In genomic region chr1:40034869-40035268, GRCh38 we compare ENCODE assay signal across 16 cellular contexts. TPM values are rescaled to one million over a fixed set of nuclear protein-coding genes. Genes with fewer than 3 reads are reported as not detected.
DNase-seq lines count a peak whose midpoint lies in the region; ATAC-seq, FAIRE-seq and TF ChIP-seq lines count a peak whose summit lies in the region.
"Had no signal": no experiment of that assay in that cellular context is flagged by ENCODE, and none has a peak within 500 bp of the region (broad histone marks: within the 10 kb centered on the region; RNA-seq: fewer than 3 reads in every experiment).

No MANE protein-coding gene starts in this region.

- no peaks in the 10 kb centered on the region for H3K9me3 Mint-ChIP-seq in T-helper 1 cell treated with Interleukin-12 subunit alpha and Interleukin-12 subunit beta and Interleukin-4 antibody, amounts not matched to agents 30 μg/mL and 1 μg/mL, for 36 hours
- H3K9me3 Mint-ChIP-seq in activated T-cell treated with anti-CD3 and anti-CD28 coated beads, Interleukin-2, amount 50 U/mL, for 72 hours: no peaks in the 10 kb centered on the region

- no peak for DNase-seq in T-helper 1 cell
- DNase-seq in GM19239 (ENCODE audit: insufficient read length, low spot score): no peak
- no peak for DNase-seq in activated T-cell treated with anti-CD3 and anti-CD28 coated beads, Interleukin-2, amount 50 U/mL, for 72 hours
- no peak for DNase-seq in stimulated activated CD4-positive, alpha-beta T cell treated with anti-CD3 and anti-CD28 coated beads, Interleukin-4, amount 100 ng/mL, for 4 hours
- no peak for DNase-seq in NCI-H774 (lab: John Stamatoyannopoulos, UW)
- DNase-seq: ACHN, DMS79 treated with DMSO at 0.1 percent for 48 hours, erythroblast, Karpas-422, mesendoderm, NCI-H2227 treated with DMSO at 0.1 percent for 48 hours, RPMI8226 had no signal

- H3K36me3 ChIP-seq in parathyroid adenoma (ENCODE audit: control insufficient read depth, insufficient read depth, low read length): no peaks in the 10 kb centered on the region

- H3K79me2 ChIP-seq in parathyroid adenoma: no peaks in the 10 kb centered on the region

- H3K4me3 Mint-ChIP-seq in T-helper 1 cell treated with Interleukin-12 subunit alpha and Interleukin-12 subunit beta and Interleukin-4 antibody, amounts not matched to agents 30 μg/mL and 1 μg/mL, for 36 hours: no peak overlapping the region
- peak overlapping the region; percentile 35 to 58 for H3K4me3 Mint-ChIP-seq in activated T-cell treated with anti-CD3 and anti-CD28 coated beads, Interleukin-2, amount 50 U/mL, for 72 hours

- H3K27ac ChIP-seq in parathyroid adenoma: no peak overlapping the region

- H3K9ac ChIP-seq in parathyroid adenoma: no peak overlapping the region

- peaks cover 4% of the 10 kb centered on the region for H3K36me3 Mint-ChIP-seq in T-helper 1 cell treated with Interleukin-12 subunit alpha and Interleukin-12 subunit beta and Interleukin-4 antibody, amounts not matched to agents 30 μg/mL and 1 μg/mL, for 36 hours (ENCODE audit: low read depth)
- H3K36me3 Mint-ChIP-seq in activated T-cell treated with anti-CD3 and anti-CD28 coated beads, Interleukin-2, amount 50 U/mL, for 72 hours (ENCODE audit: insufficient read depth in 2 of 2): peaks cover 0 to 6% of the 10 kb centered on the region in 2 donors

- H3K4me1 ChIP-seq in parathyroid adenoma: peaks cover 15% of the 10 kb centered on the region

- peaks cover 40% of the 10 kb centered on the region for H3K4me1 Mint-ChIP-seq in T-helper 1 cell treated with Interleukin-12 subunit alpha and Interleukin-12 subunit beta and Interleukin-4 antibody, amounts not matched to agents 30 μg/mL and 1 μg/mL, for 36 hours (ENCODE audit: low read depth)
- H3K4me1 Mint-ChIP-seq in activated T-cell treated with anti-CD3 and anti-CD28 coated beads, Interleukin-2, amount 50 U/mL, for 72 hours (ENCODE audit: low read depth): peaks cover 49% of the 10 kb centered on the region

- no peaks in the 10 kb centered on the region for H3K9me3 ChIP-seq in parathyroid adenoma (ENCODE audit: control insufficient read depth, low read length)

- H3K27me3 Mint-ChIP-seq in T-helper 1 cell treated with Interleukin-12 subunit alpha and Interleukin-12 subunit beta and Interleukin-4 antibody, amounts not matched to agents 30 μg/mL and 1 μg/mL, for 36 hours (ENCODE audit: low read depth): peaks cover 7% of the 10 kb centered on the region
- H3K27me3 Mint-ChIP-seq in activated T-cell treated with anti-CD3 and anti-CD28 coated beads, Interleukin-2, amount 50 U/mL, for 72 hours (ENCODE audit: low read depth): no peaks in the 10 kb centered on the region

- H2AFZ ChIP-seq in parathyroid adenoma: peak overlapping the region; percentile 56

- no peak for TF ChIP-seq CTCF in parathyroid adenoma (IDR thresholded peaks at IDR 0.05)

- peak; percentile 33 for FAIRE-seq in GM19239 (lab: Jason Lieb, UNC)
- FAIRE-seq: GM18507 had no signal

- H3K27ac Mint-ChIP-seq in T-helper 1 cell treated with Interleukin-12 subunit alpha and Interleukin-12 subunit beta and Interleukin-4 antibody, amounts not matched to agents 30 μg/mL and 1 μg/mL, for 36 hours: peak overlapping the region; percentile 71
- H3K27ac Mint-ChIP-seq in activated T-cell treated with anti-CD3 and anti-CD28 coated beads, Interleukin-2, amount 50 U/mL, for 72 hours: no peak overlapping the region

- H3K4me3 ChIP-seq in parathyroid adenoma (ENCODE audit: low read depth, low read length): no peak overlapping the region

- no peaks in the 10 kb centered on the region for H3K27me3 ChIP-seq in parathyroid adenoma (ENCODE audit: control insufficient read depth, insufficient read depth, low read length)

- no peak for ATAC-seq in activated T-cell treated with anti-CD3 and anti-CD28 coated beads, Interleukin-2, amount 50 U/mL, for 72 hours (replicated peaks in 1 of 2)
- no peak for ATAC-seq in HG02798 (IDR thresholded peaks at IDR 0.05; ENCODE audit: poor library complexity, unreplicated experiment)

- H3K4me2 ChIP-seq in parathyroid adenoma (ENCODE audit: low read length): no peak overlapping the region

RNA-seq across cellular contexts. Expression of gene CAP1, which starts 5.7 kb away (rescaled TPM):
- 100 to 1,000 TPM; 401 to 411 TPM for total RNA-seq in activated T-cell treated with anti-CD3 and anti-CD28 coated beads, Interleukin-2, amount 50 U/mL, for 72 hours
